Comparison of ENCODE assay signal across 8 cellular contexts in the genomic region with DNA sequence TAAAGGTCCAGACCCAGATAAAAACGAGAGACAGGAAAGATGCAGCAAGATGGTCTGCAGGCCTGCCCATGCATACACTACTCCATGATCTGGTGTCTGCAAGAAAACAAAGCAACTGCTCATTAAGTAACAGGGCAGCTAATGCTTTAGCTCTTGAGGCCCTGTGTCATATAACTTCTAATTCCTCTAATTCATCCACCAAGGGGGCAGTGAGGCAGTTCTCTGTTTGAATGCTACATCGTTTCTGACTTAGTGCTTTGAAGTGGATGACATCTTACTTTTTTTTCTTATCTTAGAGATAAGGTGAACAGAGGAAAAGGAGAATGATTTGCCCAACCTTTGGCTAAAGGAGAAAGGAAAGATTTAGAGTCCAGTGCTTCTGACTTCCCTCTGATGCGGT.
"Had no signal": no experiment of that assay in that cellular context is flagged by ENCODE, and none has a peak within 500 bp of the region (broad histone marks: within the 10 kb centered on the region; RNA-seq: fewer than 3 reads in every experiment).

No MANE protein-coding gene starts in this region.

- ATAC-seq: HepG2 had no signal

- H3K27ac ChIP-seq: GM23248, HL-60 had no signal

- H3K4me3 Mint-ChIP-seq: H9, IgD-negative memory B cell had no signal

- H3K9me3 Mint-ChIP-seq: H9, IgD-negative memory B cell had no signal

- H3K27me3 Mint-ChIP-seq: IgD-negative memory B cell had no signal

- H2AFZ ChIP-seq: GM23248 had no signal

- H3K36me3 Mint-ChIP-seq: IgD-negative memory B cell had no signal

- H3K4me3 ChIP-seq: GM23248 had no signal

- H3K4me1 Mint-ChIP-seq: H9, IgD-negative memory B cell had no signal

- H3K27ac Mint-ChIP-seq: H9, IgD-negative memory B cell had no signal

- DNase-seq: GM23248, GOT3, H9, HCEC 1CT, KBM-7 had no signal

- H3K9ac ChIP-seq: GM23248 had no signal
